ENCODE assay signal across 20 cellular contexts in genomic region chr3:102790742-102791141, GRCh38.
DNase-seq lines count a peak whose midpoint lies in the region; ATAC-seq and TF ChIP-seq lines count a peak whose summit lies in the region.
"Had no signal": no experiment of that assay in that cellular context is flagged by ENCODE, and none has a peak within 500 bp of the region (broad histone marks: within the 10 kb centered on the region; RNA-seq: fewer than 3 reads in every experiment).

No MANE protein-coding gene starts in this region.

- TF ChIP-seq CTCF in IMR-90 (conservative IDR thresholded peaks at IDR 0.05; ENCODE audit: low read depth, low read length) (no peak), astrocyte of the cerebellum (IDR thresholded peaks at IDR 0.05; ENCODE audit: low read depth, low read length, missing control alignments) (no peak), kidney epithelial cell (IDR thresholded peaks at IDR 0.05; ENCODE audit: insufficient read depth, low read length, poor library complexity, severe bottlenecking) (no peak), spleen (IDR thresholded peaks at IDR 0.05 in 8 of 11, conservative IDR thresholded peaks at IDR 0.05 in 3 of 11) (no peak), gastroesophageal sphincter (IDR thresholded peaks at IDR 0.05) (no peak)

- H3K4me1 Mint-ChIP-seq in activated CD8-positive, alpha-beta T cell treated with anti-CD3 and anti-CD28 coated beads, Interleukin-2, amount 10 ng/mL, durations not matched to agents 7 days and 5 days (ENCODE audit: low read depth): no peaks in the 10 kb centered on the region
- H3K4me1 Mint-ChIP-seq: stimulated activated naive CD8-positive, alpha-beta T cell treated with anti-CD3 and anti-CD28 coated beads, Interleukin-15, amount 100 ng/mL, for 72 hours had no signal

- no peak overlapping the region for H3K4me3 Mint-ChIP-seq in activated CD8-positive, alpha-beta T cell treated with anti-CD3 and anti-CD28 coated beads, Interleukin-2, amount 10 ng/mL, durations not matched to agents 7 days and 5 days
- H3K4me3 Mint-ChIP-seq: brain; stimulated activated naive CD8-positive, alpha-beta T cell treated with anti-CD3 and anti-CD28 coated beads, Interleukin-15, amount 100 ng/mL, for 72 hours had no signal

- no peak overlapping the region for H3K4ac ChIP-seq in IMR-90 (ENCODE audit: low read depth, low read length)

- H4K8ac ChIP-seq in IMR-90 (ENCODE audit: low read depth in 2 of 2, low read length in 2 of 2): no peak overlapping the region

- H3K4me3 ChIP-seq in IMR-90 (ENCODE audit: insufficient read depth, low read depth, low read length): no peak overlapping the region
- H3K4me3 ChIP-seq in astrocyte of the cerebellum (ENCODE audit: low read depth, low read length): no peak overlapping the region
- no peak overlapping the region for H3K4me3 ChIP-seq in kidney epithelial cell (ENCODE audit: low read depth, low read length)
- no peak overlapping the region for H3K4me3 ChIP-seq in spleen
- H3K4me3 ChIP-seq in gastroesophageal sphincter: no peak overlapping the region
- H3K4me3 ChIP-seq in SJCRH30: no peak overlapping the region
- H3K4me3 ChIP-seq: heart left ventricle, K562, transverse colon had no signal

- no TSS peak for BruUV-seq in IMR-90 (replicated peaks; lab: Mats Ljungman, UMichigan)

- no peaks in the 10 kb centered on the region for H4K20me1 ChIP-seq in IMR-90 (ENCODE audit: insufficient read depth, low read length)

- H2AK9ac ChIP-seq in IMR-90 (replicated peaks; ENCODE audit: low read depth, low read length, poor library complexity): no peak overlapping the region

- no peak overlapping the region for H3K14ac ChIP-seq in IMR-90 (replicated peaks; ENCODE audit: low read depth, low read length)

- no peaks in the 10 kb centered on the region for H3K79me1 ChIP-seq in IMR-90 (ENCODE audit: low read depth in 1 of 2, low read length in 2 of 2)

- no peaks in the 10 kb centered on the region for H3K27me3 Mint-ChIP-seq in activated CD8-positive, alpha-beta T cell treated with anti-CD3 and anti-CD28 coated beads, Interleukin-2, amount 10 ng/mL, durations not matched to agents 7 days and 5 days (ENCODE audit: low read depth)
- H3K27me3 Mint-ChIP-seq: brain; stimulated activated naive CD8-positive, alpha-beta T cell treated with anti-CD3 and anti-CD28 coated beads, Interleukin-15, amount 100 ng/mL, for 72 hours had no signal

- no peak overlapping the region for H3K18ac ChIP-seq in IMR-90 (ENCODE audit: low read depth, low read length)

- H4K91ac ChIP-seq in IMR-90 (ENCODE audit: insufficient read depth, low read depth, low read length): no peak overlapping the region

- H2BK20ac ChIP-seq in IMR-90 (ENCODE audit: low read depth, low read length): no peak overlapping the region

- WGBS in IMR-90 (ENCODE audit: extremely low coverage in 2 of 2, insufficient read length in 1 of 2), 2 experiments: no CpG with 5 or more reads among the region's 2 CpGs
- 84 to 98% (median 94%) methylated on average over 2 of the region's 2 CpGs for WGBS in spleen, 5 donors
- WGBS in gastroesophageal sphincter (ENCODE audit: low coverage in 1 of 2), 2 donors: 69 to 83% methylated on average over 2 of the region's 2 CpGs

- TF ChIP-seq RAD21 in IMR-90 (IDR thresholded peaks at IDR 0.05; ENCODE audit: low read length): no peak

- no peak overlapping the region for H2BK5ac ChIP-seq in IMR-90 (ENCODE audit: low read depth, low read length, poor library complexity, severe bottlenecking)

- no peak overlapping the region for H3K27ac Mint-ChIP-seq in activated CD8-positive, alpha-beta T cell treated with anti-CD3 and anti-CD28 coated beads, Interleukin-2, amount 10 ng/mL, durations not matched to agents 7 days and 5 days
- H3K27ac Mint-ChIP-seq: brain; stimulated activated naive CD8-positive, alpha-beta T cell treated with anti-CD3 and anti-CD28 coated beads, Interleukin-15, amount 100 ng/mL, for 72 hours had no signal

- H3K27ac ChIP-seq in IMR-90 (ENCODE audit: insufficient read depth, low read length): no peak overlapping the region
- H3K27ac ChIP-seq in spleen: no peak overlapping the region
- H3K27ac ChIP-seq in gastroesophageal sphincter: no peak overlapping the region
- no peak overlapping the region for H3K27ac ChIP-seq in SJCRH30
- H3K27ac ChIP-seq: heart left ventricle, neutrophil, transverse colon had no signal

- H4K5ac ChIP-seq in IMR-90 (ENCODE audit: low read depth, low read length): no peak overlapping the region

- ATAC-seq in IMR-90 (ENCODE audit: low read depth) (peak; percentile 81), gastroesophageal sphincter (no peak)
- no peak for ATAC-seq in activated CD8-positive, alpha-beta T cell treated with anti-CD3 and anti-CD28 coated beads, Interleukin-2, amount 10 ng/mL, durations not matched to agents 7 days and 5 days
- ATAC-seq: HCT116; heart left ventricle; K562; Right ventricle myocardium inferior; stimulated activated naive CD8-positive, alpha-beta T cell treated with anti-CD3 and anti-CD28 coated beads, Interleukin-15, amount 100 ng/mL, for 72 hours had no signal

- H3K4me1 ChIP-seq in IMR-90 (ENCODE audit: control insufficient read depth, insufficient read depth, low read length) (no peaks in the 10 kb centered on the region), spleen (no peaks in the 10 kb centered on the region), gastroesophageal sphincter (no peaks in the 10 kb centered on the region), SJCRH30 (no peaks in the 10 kb centered on the region)
- H3K4me1 ChIP-seq: heart left ventricle, transverse colon had no signal

- no peak overlapping the region for H3K56ac ChIP-seq in IMR-90 (ENCODE audit: extremely low read depth, insufficient read depth, low read length)

- DNase-seq in AG08396 (ENCODE audit: low spot score) (peak; percentile 7), IMR-90 (peak; percentile 71), astrocyte of the cerebellum (ENCODE audit: low read depth) (peak; percentile 71), kidney epithelial cell (ENCODE audit: low read depth) (peak; percentile 7), spleen (no peak), SJCRH30 (no peak)
- no peak for DNase-seq in activated CD8-positive, alpha-beta T cell treated with anti-CD3 and anti-CD28 coated beads, Interleukin-2, amount 10 ng/mL, durations not matched to agents 7 days and 5 days
- DNase-seq: activated CD4-positive, alpha-beta T cell treated with anti-CD3 and anti-CD28 coated beads for 1 hour; activated naive CD4-positive, alpha-beta T cell treated with anti-CD3 and anti-CD28 coated beads, Interleukin-2, amount 50 U/mL, for 16 hours; heart left ventricle; mesenchymal stem cell; NCI-H1694; stimulated activated naive CD8-positive, alpha-beta T cell treated with anti-CD3 and anti-CD28 coated beads, Interleukin-15, amount 100 ng/mL, for 72 hours; transverse colon had no signal

- no peak overlapping the region for H3K23ac ChIP-seq in IMR-90 (ENCODE audit: low read depth, low read length)

- H2BK120ac ChIP-seq in IMR-90 (ENCODE audit: low read depth, low read length): no peak overlapping the region

- no peaks in the 10 kb centered on the region for H3K36me3 Mint-ChIP-seq in activated CD8-positive, alpha-beta T cell treated with anti-CD3 and anti-CD28 coated beads, Interleukin-2, amount 10 ng/mL, durations not matched to agents 7 days and 5 days (ENCODE audit: low read depth)
- H3K36me3 Mint-ChIP-seq: brain had no signal

- dilution Hi-C loops in IMR-90 (cut with HindIII; ENCODE audit: low sequenced_read_pairs, unreplicated experiment): no loop called here

- no peaks in the 10 kb centered on the region for H3K9me3 ChIP-seq in IMR-90 (ENCODE audit: control insufficient read depth, insufficient read depth, low read length)
- H3K9me3 ChIP-seq in spleen: no peaks in the 10 kb centered on the region
- no peaks in the 10 kb centered on the region for H3K9me3 ChIP-seq in gastroesophageal sphincter
- no peaks in the 10 kb centered on the region for H3K9me3 ChIP-seq in SJCRH30 (replicated peaks)
- H3K9me3 ChIP-seq: heart left ventricle, neutrophil, transverse colon had no signal

- no peak overlapping the region for H2AFZ ChIP-seq in IMR-90 (replicated peaks; ENCODE audit: low read length, poor library complexity)

- H3K27me3 ChIP-seq in IMR-90 (ENCODE audit: control insufficient read depth, insufficient read depth, low read length): no peaks in the 10 kb centered on the region
- no peaks in the 10 kb centered on the region for H3K27me3 ChIP-seq in kidney epithelial cell (ENCODE audit: control insufficient read depth, insufficient read depth, low read length)
- H3K27me3 ChIP-seq in spleen (replicated peaks in 1 of 7): no peaks in the 10 kb centered on the region
- H3K27me3 ChIP-seq in gastroesophageal sphincter: no peaks in the 10 kb centered on the region
- no peaks in the 10 kb centered on the region for H3K27me3 ChIP-seq in SJCRH30
- H3K27me3 ChIP-seq: heart left ventricle, neutrophil, transverse colon had no signal

- intact Hi-C loops in IMR-90 (cut with micrococcal nuclease) (no loop called here), spleen (cut with DNase I; ENCODE audit: low total_unique reads) (no loop called here)

- no peaks in the 10 kb centered on the region for H3K36me3 ChIP-seq in IMR-90 (ENCODE audit: control insufficient read depth, insufficient read depth, low read length)
- H3K36me3 ChIP-seq in kidney epithelial cell (ENCODE audit: control insufficient read depth, insufficient read depth, low read length): no peaks in the 10 kb centered on the region
- H3K36me3 ChIP-seq in spleen: no peaks in the 10 kb centered on the region
- no peaks in the 10 kb centered on the region for H3K36me3 ChIP-seq in gastroesophageal sphincter
- H3K36me3 ChIP-seq in SJCRH30: no peaks in the 10 kb centered on the region
- H3K36me3 ChIP-seq: heart left ventricle, neutrophil, transverse colon had no signal

- H2AK5ac ChIP-seq in IMR-90 (ENCODE audit: low read depth, low read length): no peak overlapping the region

- no peak for TF ChIP-seq POLR2A in IMR-90 (IDR thresholded peaks at IDR 0.05; ENCODE audit: low read depth, low read length)
- TF ChIP-seq POLR2A in spleen (IDR thresholded peaks at IDR 0.05): no peak
- no peak for TF ChIP-seq POLR2A in gastroesophageal sphincter (IDR thresholded peaks at IDR 0.05)

- TF ChIP-seq EP300 in gastroesophageal sphincter (IDR thresholded peaks at IDR 0.05): no peak

- no peaks in the 10 kb centered on the region for H3K9me1 ChIP-seq in IMR-90 (ENCODE audit: insufficient read depth, low read length)

- H2BK15ac ChIP-seq in IMR-90 (ENCODE audit: low read depth, low read length): no peak overlapping the region

- no peak overlapping the region for H3K4me2 ChIP-seq in IMR-90 (ENCODE audit: low read depth, low read length)

- CTCF ChIA-PET in IMR-90 (lab: Yijun Ruan, JAX): no interaction called here
- CTCF ChIA-PET in activated CD8-positive, alpha-beta T cell treated with anti-CD3 and anti-CD28 coated beads, Interleukin-2, amount 10 ng/mL, durations not matched to agents 7 days and 5 days (lab: Charles Lee): no interaction called here

- no peak overlapping the region for H3K9ac ChIP-seq in IMR-90 (ENCODE audit: low read depth, low read length)

- POLR2A ChIA-PET in IMR-90 (lab: Charles Lee; ENCODE audit: unreplicated experiment): no interaction called here
- POLR2A ChIA-PET in activated CD8-positive, alpha-beta T cell treated with anti-CD3 and anti-CD28 coated beads, Interleukin-2, amount 10 ng/mL, durations not matched to agents 7 days and 5 days (lab: Charles Lee): no interaction called here

- no peaks in the 10 kb centered on the region for H3K9me3 Mint-ChIP-seq in activated CD8-positive, alpha-beta T cell treated with anti-CD3 and anti-CD28 coated beads, Interleukin-2, amount 10 ng/mL, durations not matched to agents 7 days and 5 days (ENCODE audit: insufficient read depth)
- H3K9me3 Mint-ChIP-seq: brain; stimulated activated naive CD8-positive, alpha-beta T cell treated with anti-CD3 and anti-CD28 coated beads, Interleukin-15, amount 100 ng/mL, for 72 hours had no signal

- in situ Hi-C loops in IMR-90 (cut with MboI; ENCODE audit: low sequenced_read_pairs): no loop called here
- in situ Hi-C loops in astrocyte of the cerebellum (cut with HindIII; ENCODE audit: low sequenced_read_pairs): no loop called here

Comparison
In these comparisons a context has a peak if more than half of its experiments do, and no peak if none do; other contexts are left out.
1. DNase-seq: peak in AG08396 (single experiment), IMR-90 (single experiment), astrocyte of the cerebellum (single experiment) and kidney epithelial cell (single experiment); none in spleen (single experiment), activated CD8-positive, alpha-beta T cell treated with anti-CD3 and anti-CD28 coated beads, Interleukin-2, amount 10 ng/mL, durations not matched to agents 7 days and 5 days (single experiment) and SJCRH30 (0 of 2).